ENCODE assay signal across 26 cellular contexts in the genomic region with DNA sequence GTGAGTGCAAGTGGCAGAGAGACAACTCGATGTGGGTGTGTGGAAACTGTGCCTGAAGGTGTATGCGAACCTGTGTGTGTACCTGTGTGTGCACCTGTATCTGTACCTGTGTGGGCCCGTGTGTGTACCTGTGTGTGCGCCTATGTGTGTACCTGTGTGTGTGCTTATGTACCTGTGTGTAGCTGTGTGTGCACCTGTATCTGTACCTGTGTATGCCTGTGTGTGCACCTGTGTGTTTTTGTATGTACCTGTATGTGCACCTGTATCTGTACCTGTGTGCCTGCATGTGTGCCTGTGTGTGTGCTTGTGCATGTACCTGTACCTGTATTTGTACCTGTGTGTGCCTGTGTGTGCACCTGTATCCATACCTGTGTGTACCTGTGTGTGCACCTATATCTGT.
"Had no signal": no experiment of that assay in that cellular context is flagged by ENCODE, and none has a peak within 500 bp of the region (broad histone marks: within the 10 kb centered on the region; RNA-seq: fewer than 3 reads in every experiment).

No MANE protein-coding gene starts in this region.

- ATAC-seq: mucosa of descending colon; naive thymus-derived CD4-positive, alpha-beta T cell; right lobe of liver; stimulated activated naive B cell treated with anti-CD40 and anti-IgM and Interleukin-4, amounts not matched to agents 10 μg/mL and 1 μg/mL and 100 μg/mL, for 72 hours; upper lobe of right lung had no signal

- H3K4me1 ChIP-seq: right atrium auricular region, right lobe of liver, stomach, testis, transverse colon, upper lobe of right lung had no signal

- H3K4me1 Mint-ChIP-seq: immature natural killer cell; memory B cell; stimulated activated naive B cell treated with anti-CD40 and anti-IgM and Interleukin-4, amounts not matched to agents 10 μg/mL and 1 μg/mL and 100 μg/mL, for 72 hours had no signal

- H3K4me3 Mint-ChIP-seq: immature natural killer cell; memory B cell; naive thymus-derived CD4-positive, alpha-beta T cell; natural killer cell treated with Interleukin-12 subunit alpha and Interleukin-12 subunit beta and Interleukin-15 and Interleukin-18, amount 100 ng/mL, for 72 hours; stimulated activated naive B cell treated with anti-CD40 and anti-IgM and Interleukin-4, amounts not matched to agents 10 μg/mL and 1 μg/mL and 100 μg/mL, for 72 hours had no signal

- H3K27ac Mint-ChIP-seq: immature natural killer cell; memory B cell; naive thymus-derived CD4-positive, alpha-beta T cell; natural killer cell treated with Interleukin-12 subunit alpha and Interleukin-12 subunit beta and Interleukin-15 and Interleukin-18, amount 100 ng/mL, for 72 hours; progenitor cell of endocrine pancreas; stimulated activated naive B cell treated with anti-CD40 and anti-IgM and Interleukin-4, amounts not matched to agents 10 μg/mL and 1 μg/mL and 100 μg/mL, for 72 hours had no signal

- H3K27me3 Mint-ChIP-seq: memory B cell; stimulated activated naive B cell treated with anti-CD40 and anti-IgM and Interleukin-4, amounts not matched to agents 10 μg/mL and 1 μg/mL and 100 μg/mL, for 72 hours had no signal

- H3K9me3 Mint-ChIP-seq: immature natural killer cell; natural killer cell treated with Interleukin-12 subunit alpha and Interleukin-12 subunit beta and Interleukin-15 and Interleukin-18, amount 100 ng/mL, for 72 hours; stimulated activated naive B cell treated with anti-CD40 and anti-IgM and Interleukin-4, amounts not matched to agents 10 μg/mL and 1 μg/mL and 100 μg/mL, for 72 hours had no signal

- H3K9me3 ChIP-seq: left ventricle myocardium inferior, neutrophil, ovary, right atrium auricular region, right lobe of liver, testis, thyroid gland, transverse colon, upper lobe of right lung had no signal

- H3K4me3 ChIP-seq: left ventricle myocardium inferior, mucosa of descending colon, ovary, right atrium auricular region, right lobe of liver, smooth muscle cell, stomach, testis, thyroid gland, transverse colon, upper lobe of right lung had no signal

- H3K36me3 ChIP-seq: left ventricle myocardium inferior, neutrophil, ovary, right atrium auricular region, right lobe of liver, stomach, thyroid gland, transverse colon, upper lobe of right lung had no signal

- DNase-seq: hypothalamus; immature natural killer cell; islet precursor cell; left ventricle myocardium inferior; midbrain; mucosa of descending colon; naive thymus-derived CD4-positive, alpha-beta T cell; occipital lobe; ovary; right lobe of liver; stimulated activated CD4-positive, alpha-beta T cell treated with anti-CD3 and anti-CD28 coated beads, Interleukin-1b, Interleukin-23, amount 100 ng/mL, for 48 hours; stimulated activated CD4-positive, alpha-beta T cell treated with anti-CD3 and anti-CD28 coated beads, Interleukin-2, amount 100 ng/mL, for 48 hours; stimulated activated CD4-positive, alpha-beta T cell treated with anti-CD3 and anti-CD28 coated beads, Interleukin-4, amount 100 ng/mL, for 4 hours; stimulated activated CD8-positive, alpha-beta memory T cell treated with anti-CD3 and anti-CD28 coated beads, Interleukin-4, amount 100 ng/mL, for 48 hours; stimulated activated naive B cell treated with anti-CD40 and anti-IgM and Interleukin-4, amounts not matched to agents 10 μg/mL and 1 μg/mL and 100 μg/mL, for 72 hours; stomach; testis; thyroid gland; transverse colon; upper lobe of right lung had no signal

- H3K36me3 Mint-ChIP-seq: immature natural killer cell; memory B cell; naive thymus-derived CD4-positive, alpha-beta T cell; natural killer cell treated with Interleukin-12 subunit alpha and Interleukin-12 subunit beta and Interleukin-15 and Interleukin-18, amount 100 ng/mL, for 72 hours; stimulated activated naive B cell treated with anti-CD40 and anti-IgM and Interleukin-4, amounts not matched to agents 10 μg/mL and 1 μg/mL and 100 μg/mL, for 72 hours had no signal

- H3K4me2 ChIP-seq: smooth muscle cell had no signal

- H3K27ac ChIP-seq: left ventricle myocardium inferior, neutrophil, ovary, right atrium auricular region, right lobe of liver, stomach, testis, thyroid gland, transverse colon, upper lobe of right lung had no signal

- H3K27me3 ChIP-seq: neutrophil, ovary, right atrium auricular region, right lobe of liver, testis, thyroid gland, transverse colon, upper lobe of right lung had no signal
